In genomic region chr2:190359896-190360376, GRCh38 we compare ENCODE assay signal across 8 cellular contexts. TPM values are rescaled to one million over a fixed set of nuclear protein-coding genes. Genes with fewer than 3 reads are reported as not detected.
A peak's percentile ranks its signal among the peaks of the same experiment; 100 is the strongest.
DNase-seq lines count a peak whose midpoint lies in the region; ATAC-seq, FAIRE-seq and TF ChIP-seq lines count a peak whose summit lies in the region.

No MANE protein-coding gene starts in this region.

- peak overlapping the region; percentile 51 for H3K9ac ChIP-seq in astrocyte (ENCODE audit: low read length)

- ATAC-seq in GM18861 (IDR thresholded peaks at IDR 0.05; ENCODE audit: unreplicated experiment) (peak; percentile 90), HG02938 (IDR thresholded peaks at IDR 0.05; ENCODE audit: unreplicated experiment) (peak; percentile 92)

- H4K20me1 ChIP-seq in astrocyte (ENCODE audit: insufficient read depth, low read length): no peaks in the 10 kb centered on the region

- H3K4me2 ChIP-seq in astrocyte (ENCODE audit: low read length): peak overlapping the region; percentile 76

- no peaks in the 10 kb centered on the region for H3K36me3 ChIP-seq in astrocyte (ENCODE audit: insufficient read depth, low read length)

- H3K27ac ChIP-seq in astrocyte (ENCODE audit: low read depth, low read length) (no peak overlapping the region), skin epidermis (peak overlapping the region in 19 of 21 experiments; percentile 22 to 85 (median 61))

- no peaks in the 10 kb centered on the region for H3K4me1 ChIP-seq in astrocyte (ENCODE audit: insufficient read depth, low read length)

- H3K9me3 Mint-ChIP-seq in astrocyte (ENCODE audit: unreplicated experiment): no peaks in the 10 kb centered on the region
- H3K9me3 Mint-ChIP-seq in immature natural killer cell: no peaks in the 10 kb centered on the region

- DNase-seq in RPMI7951 (ENCODE audit: low read depth): peak; percentile 79
- peak; percentile 64 for DNase-seq in astrocyte (ENCODE audit: low read depth)
- peak; percentile 53 to 58 (median 58) for DNase-seq in immature natural killer cell
- DNase-seq in GOT3 (lab: John Stamatoyannopoulos, UW): no peak
- no peak for DNase-seq in NCI-H1436 treated with DMSO at 0.1 percent for 48 hours (lab: John Stamatoyannopoulos, UW)

- no peaks in the 10 kb centered on the region for H3K27me3 Mint-ChIP-seq in astrocyte (ENCODE audit: low read depth, unreplicated experiment)
- H3K27me3 Mint-ChIP-seq in immature natural killer cell (ENCODE audit: low read depth in 3 of 3): peaks cover 0 to 4% (median 2%) of the 10 kb centered on the region in 3 donors

- no peaks in the 10 kb centered on the region for H3K9me3 ChIP-seq in astrocyte (ENCODE audit: insufficient read depth, low read depth, low read length)

- H3K4me1 Mint-ChIP-seq in astrocyte (ENCODE audit: low read depth, unreplicated experiment): peaks cover 7% of the 10 kb centered on the region
- peaks cover 25 to 33% of the 10 kb centered on the region in 2 donors for H3K4me1 Mint-ChIP-seq in immature natural killer cell

- H3K36me3 Mint-ChIP-seq in astrocyte (ENCODE audit: low read depth, unreplicated experiment) (no peaks in the 10 kb centered on the region), immature natural killer cell (peaks cover 5 to 11% (median 6%) of the 10 kb centered on the region in 3 donors)

- no peak for TF ChIP-seq CTCF in astrocyte (IDR thresholded peaks at IDR 0.05; ENCODE audit: insufficient read depth, low read depth, low read length)

- H3K27ac Mint-ChIP-seq in astrocyte (ENCODE audit: unreplicated experiment) (peak overlapping the region; percentile 16), immature natural killer cell (peak overlapping the region; percentile 91 to 96 (median 95))

- no peaks in the 10 kb centered on the region for H3K27me3 ChIP-seq in astrocyte (ENCODE audit: insufficient read depth, low read length)

- H3K79me2 ChIP-seq in astrocyte (ENCODE audit: insufficient read depth, low read length): no peaks in the 10 kb centered on the region

- peak; percentile 41 for FAIRE-seq in astrocyte (lab: Jason Lieb, UNC)

- H2AFZ ChIP-seq in astrocyte (ENCODE audit: low read depth, low read length): peak overlapping the region; percentile 23

- H3K4me3 Mint-ChIP-seq in astrocyte (ENCODE audit: unreplicated experiment) (no peak overlapping the region), immature natural killer cell (peak overlapping the region; percentile 88 to 97 (median 96))

- H3K4me3 ChIP-seq in astrocyte (ENCODE audit: insufficient read depth, low read depth, low read length) (no peak overlapping the region), skin epidermis (peak overlapping the region in 5 of 7 experiments; percentile 10 to 28 (median 17))

RNA-seq across cellular contexts. Expression of gene INPP1, which starts 16.5 kb away (rescaled TPM):
- 13.3 and 13.5 TPM in 2 replicates for total RNA-seq in RPMI7951 (2014; rRNA removed; shearing (Covaris generic))
- 8.7 and 11.3 TPM in 2 replicates for total RNA-seq in astrocyte
- 10 to 100 TPM in 2 of 3 donors, 1 to 10 TPM in 1; 7.6 to 19.3 (median 13.4) TPM for polyA plus RNA-seq in immature natural killer cell

RNA-seq across cellular contexts. Expression of gene HIBCH, which starts 40.3 kb away (rescaled TPM):
- total RNA-seq in RPMI7951 (2014; rRNA removed; shearing (Covaris generic)): 23.3 and 23.7 TPM in 2 replicates
- 15.6 and 16.3 TPM in 2 replicates for total RNA-seq in astrocyte
- polyA plus RNA-seq in immature natural killer cell: 10 to 100 TPM; 15.2 to 26.8 (median 21.4) TPM

RNA-seq across cellular contexts. Expression of gene MFSD6, which starts 48.2 kb away (rescaled TPM):
- total RNA-seq in RPMI7951 (2014; rRNA removed; shearing (Covaris generic)): 8.2 and 13.5 TPM in 2 replicates
- 2.6 and 2.7 TPM in 2 replicates for total RNA-seq in astrocyte
- 10 to 100 TPM in 1 of 3 donors, 1 to 10 TPM in 2; 7.3 to 35.1 (median 8.5) TPM for polyA plus RNA-seq in immature natural killer cell

Comparison
In these comparisons a context has a peak if more than half of its experiments do, and no peak if none do; other contexts are left out.
1. DNase-seq: peak in RPMI7951 (single experiment), astrocyte (single experiment) and immature natural killer cell (3 of 3); none in GOT3 (single experiment) and NCI-H1436 treated with DMSO at 0.1 percent for 48 hours (single experiment).